Comparison of ENCODE assay signal across 27 cellular contexts in genomic region chr11:134532921-134533421, GRCh38.
DNase-seq lines count a peak whose midpoint lies in the region; ATAC-seq and TF ChIP-seq lines count a peak whose summit lies in the region.
"Had no signal": no experiment of that assay in that cellular context is flagged by ENCODE, and none has a peak within 500 bp of the region (broad histone marks: within the 10 kb centered on the region; RNA-seq: fewer than 3 reads in every experiment).

No MANE protein-coding gene starts in this region.

- peaks cover 0 to 67% (median 6%) of the 10 kb centered on the region in 11 experiments; a peak in 11 of 22 replicates for H4K20me1 ChIP-seq in BLaER1 treated with 17β-estradiol and CSF1 and Interleukin-3, amounts not matched to agents 10 nM and 100 nM

- ATAC-seq in sciatic nerve (no peak), GM21367 (IDR thresholded peaks at IDR 0.05; ENCODE audit: unreplicated experiment) (no peak)
- ATAC-seq: CD8-positive, alpha-beta T cell; GM23338; left lobe of liver; stimulated activated naive B cell treated with anti-CD40 and anti-IgM and Interleukin-4, amounts not matched to agents 10 μg/mL and 1 μg/mL and 100 μg/mL, for 72 hours; T-cell had no signal

- H3K4me3 Mint-ChIP-seq in activated T-cell treated with anti-CD3 and anti-CD28 coated beads, Interleukin-2, amount 50 U/mL, for 24 hours: no peak overlapping the region
- H3K4me3 Mint-ChIP-seq: activated B cell treated with CpG ODN at 0.5 μM for 24 hours; activated CD4-positive, alpha-beta T cell treated with anti-CD3 and anti-CD28 coated beads, Interleukin-2, amount 10 ng/mL, durations not matched to agents 7 days and 5 days; activated naive CD8-positive, alpha-beta T cell treated with anti-CD3 and anti-CD28 coated beads, Interleukin-2, amount 10 ng/mL, durations not matched to agents 7 days and 5 days; CD8-positive, alpha-beta T cell; GM23338; immature natural killer cell; memory B cell; stimulated activated naive B cell treated with anti-CD40 and anti-IgM and Interleukin-4, amounts not matched to agents 10 μg/mL and 1 μg/mL and 100 μg/mL, for 72 hours; T-cell had no signal

- no peaks in the 10 kb centered on the region for H3K36me3 ChIP-seq in BLaER1 treated with 17β-estradiol and CSF1 and Interleukin-3, amounts not matched to agents 10 nM and 100 nM
- H3K36me3 ChIP-seq: prostate gland, SJCRH30, thoracic aorta had no signal

- peak; percentile 20 for DNase-seq in activated T-cell treated with anti-CD3 and anti-CD28 coated beads, Interleukin-2, amount 50 U/mL, for 24 hours
- no peak for DNase-seq in activated T-cell treated with anti-CD3 and anti-CD28 coated beads, Interleukin-2, amount 50 U/mL, for 48 hours
- DNase-seq in coronary artery (ENCODE audit: low spot score) (peak; percentile 64), sciatic nerve (ENCODE audit: low spot score) (peak; percentile 47), NCI-H510A treated with DMSO at 0.1 percent for 48 hours (lab: John Stamatoyannopoulos, UW) (no peak), NCI-H446 treated with DMSO at 0.1 percent for 48 hours (lab: John Stamatoyannopoulos, UW) (no peak)
- DNase-seq: activated B cell treated with CpG ODN at 0.5 μM for 24 hours; activated CD4-positive, alpha-beta T cell treated with anti-CD3 and anti-CD28 coated beads, Interleukin-2, amount 10 ng/mL, durations not matched to agents 7 days and 5 days; AML-193; effector CD4-positive, alpha-beta T cell; immature natural killer cell; NCI-H1048; NCI-H1694; NCI-H446; SJCRH30; stimulated activated naive B cell treated with anti-CD40 and anti-IgM and Interleukin-4, amounts not matched to agents 10 μg/mL and 1 μg/mL and 100 μg/mL, for 72 hours had no signal

- no peak overlapping the region for H3K27ac ChIP-seq in BLaER1 treated with 17β-estradiol and CSF1 and Interleukin-3, amounts not matched to agents 10 nM and 100 nM
- no peak overlapping the region for H3K27ac ChIP-seq in coronary artery
- H3K27ac ChIP-seq: A549, prostate gland, SJCRH30, thoracic aorta had no signal

- H3K4me1 Mint-ChIP-seq in activated T-cell treated with anti-CD3 and anti-CD28 coated beads, Interleukin-2, amount 50 U/mL, for 24 hours (ENCODE audit: low read depth): peaks cover 3% of the 10 kb centered on the region
- H3K4me1 Mint-ChIP-seq: activated CD4-positive, alpha-beta T cell treated with anti-CD3 and anti-CD28 coated beads, Interleukin-2, amount 10 ng/mL, durations not matched to agents 7 days and 5 days; memory B cell had no signal

- TF ChIP-seq CTCF in coronary artery (IDR thresholded peaks at IDR 0.05): no peak

- peaks cover 27% of the 10 kb centered on the region for H3K27me3 Mint-ChIP-seq in activated T-cell treated with anti-CD3 and anti-CD28 coated beads, Interleukin-2, amount 50 U/mL, for 24 hours

- intact Hi-C loops in sciatic nerve (cut with DNase I): no loop called here

- H3K4me3 ChIP-seq in BLaER1 treated with 17β-estradiol and CSF1 and Interleukin-3, amounts not matched to agents 10 nM and 100 nM: no peak overlapping the region
- no peak overlapping the region for H3K4me3 ChIP-seq in coronary artery
- H3K4me3 ChIP-seq: A549, GM23338, prostate gland, SJCRH30, thoracic aorta had no signal

- peaks cover 19 to 44% (median 37%) of the 10 kb centered on the region in 10 experiments for H3K4me1 ChIP-seq in BLaER1 treated with 17β-estradiol and CSF1 and Interleukin-3, amounts not matched to agents 10 nM and 100 nM
- H3K4me1 ChIP-seq: A549, prostate gland, SJCRH30 had no signal

- no peaks in the 10 kb centered on the region for H3K36me3 Mint-ChIP-seq in activated T-cell treated with anti-CD3 and anti-CD28 coated beads, Interleukin-2, amount 50 U/mL, for 24 hours (ENCODE audit: low read depth)
- H3K36me3 Mint-ChIP-seq: activated naive CD8-positive, alpha-beta T cell treated with anti-CD3 and anti-CD28 coated beads, Interleukin-2, amount 10 ng/mL, durations not matched to agents 7 days and 5 days; CD8-positive, alpha-beta T cell; memory B cell; stimulated activated naive B cell treated with anti-CD40 and anti-IgM and Interleukin-4, amounts not matched to agents 10 μg/mL and 1 μg/mL and 100 μg/mL, for 72 hours; T-cell had no signal

- H3K9me3 Mint-ChIP-seq in activated T-cell treated with anti-CD3 and anti-CD28 coated beads, Interleukin-2, amount 50 U/mL, for 24 hours: no peaks in the 10 kb centered on the region
- H3K9me3 Mint-ChIP-seq: activated B cell treated with CpG ODN at 0.5 μM for 24 hours; activated CD4-positive, alpha-beta T cell treated with anti-CD3 and anti-CD28 coated beads, Interleukin-2, amount 10 ng/mL, durations not matched to agents 7 days and 5 days; activated naive CD8-positive, alpha-beta T cell treated with anti-CD3 and anti-CD28 coated beads, Interleukin-2, amount 10 ng/mL, durations not matched to agents 7 days and 5 days; CD8-positive, alpha-beta T cell; GM23338; immature natural killer cell; memory B cell; stimulated activated naive B cell treated with anti-CD40 and anti-IgM and Interleukin-4, amounts not matched to agents 10 μg/mL and 1 μg/mL and 100 μg/mL, for 72 hours; T-cell had no signal

- peak overlapping the region in 8 of 11 experiments; percentile 24 to 68 (median 57); a peak in 14 of 22 replicates for H3K4me2 ChIP-seq in BLaER1 treated with 17β-estradiol and CSF1 and Interleukin-3, amounts not matched to agents 10 nM and 100 nM
- H3K4me2 ChIP-seq: A549, GM23338 had no signal

- H3K27ac Mint-ChIP-seq in activated T-cell treated with anti-CD3 and anti-CD28 coated beads, Interleukin-2, amount 50 U/mL, for 24 hours: no peak overlapping the region
- H3K27ac Mint-ChIP-seq: activated B cell treated with CpG ODN at 0.5 μM for 24 hours; activated CD4-positive, alpha-beta T cell treated with anti-CD3 and anti-CD28 coated beads, Interleukin-2, amount 10 ng/mL, durations not matched to agents 7 days and 5 days; activated naive CD8-positive, alpha-beta T cell treated with anti-CD3 and anti-CD28 coated beads, Interleukin-2, amount 10 ng/mL, durations not matched to agents 7 days and 5 days; CD8-positive, alpha-beta T cell; GM23338; immature natural killer cell; memory B cell; stimulated activated naive B cell treated with anti-CD40 and anti-IgM and Interleukin-4, amounts not matched to agents 10 μg/mL and 1 μg/mL and 100 μg/mL, for 72 hours; T-cell had no signal

- H3K27me3 ChIP-seq in BLaER1 treated with 17β-estradiol and CSF1 and Interleukin-3, amounts not matched to agents 10 nM and 100 nM: peaks cover 0 to 20% (median 0%) of the 10 kb centered on the region in 11 experiments; a peak in 6 of 22 replicates

- no peaks in the 10 kb centered on the region for H3K9me3 ChIP-seq in BLaER1 treated with 17β-estradiol and CSF1 and Interleukin-3, amounts not matched to agents 10 nM and 100 nM (replicated peaks in 1 of 11)
- H3K9me3 ChIP-seq: A549, prostate gland, SJCRH30, thoracic aorta had no signal

- H3K9ac ChIP-seq in BLaER1 treated with 17β-estradiol and CSF1 and Interleukin-3, amounts not matched to agents 10 nM and 100 nM: no peak overlapping the region

Comparison
In these comparisons a context has a peak if more than half of its experiments do, and no peak if none do; other contexts are left out.
1. DNase-seq: peak in activated T-cell treated with anti-CD3 and anti-CD28 coated beads, Interleukin-2, amount 50 U/mL, for 24 hours (single experiment), coronary artery (single experiment) and sciatic nerve (single experiment); none in activated T-cell treated with anti-CD3 and anti-CD28 coated beads, Interleukin-2, amount 50 U/mL, for 48 hours (0 of 2), NCI-H510A treated with DMSO at 0.1 percent for 48 hours (single experiment) and NCI-H446 treated with DMSO at 0.1 percent for 48 hours (single experiment).